Comparison of ENCODE assay signal across 10 cellular contexts in genomic region chr10:72316386-72316700, GRCh38. TPM values are rescaled to one million over a fixed set of nuclear protein-coding genes. Genes with fewer than 3 reads are reported as not detected.
A peak's percentile ranks its signal among the peaks of the same experiment; 100 is the strongest.
DNase-seq lines count a peak whose midpoint lies in the region; ATAC-seq, FAIRE-seq and TF ChIP-seq lines count a peak whose summit lies in the region.
"Had no signal": no experiment of that assay in that cellular context is flagged by ENCODE, and none has a peak within 500 bp of the region (broad histone marks: within the 10 kb centered on the region; RNA-seq: fewer than 3 reads in every experiment).

No MANE protein-coding gene starts in this region.

- H3K4me1 ChIP-seq in GM12878 (ENCODE audit: control insufficient read depth, insufficient read depth, low read length) (peaks cover 34% of the 10 kb centered on the region), mucosa of rectum (ENCODE audit: control insufficient read depth in 2 of 2, insufficient read depth in 2 of 2, low read length in 2 of 2) (peaks cover 42 to 45% of the 10 kb centered on the region in 2 donors), upper lobe of right lung (peaks cover 66% of the 10 kb centered on the region)

- 60% methylated on average over 3 of the region's 3 CpGs for WGBS in GM12878 (ENCODE audit: insufficient coverage, insufficient replicate concordance, low lambda C conversion rate, missing lambda C conversion rate)

- RAD21 ChIA-PET in GM12878 (lab: Charles Lee; ENCODE audit: unreplicated experiment): interaction anchor here (5.9 to 8.4 kb wide), 2 partner anchors 19 to 57 kb away, joined by 73 to 137 read pairs; no protein-coding TSS in a partner anchor

- no peak for FAIRE-seq in GM12878 (lab: Jason Lieb, UNC)
- no peak for FAIRE-seq in H54 (lab: Jason Lieb, UNC)

- no peak overlapping the region for H3K4me3 ChIP-seq in GM12878
- no peak overlapping the region for H3K4me3 ChIP-seq in mucosa of rectum (ENCODE audit: low read length in 2 of 2)
- H3K4me3 ChIP-seq in upper lobe of right lung: no peak overlapping the region
- no peak overlapping the region for H3K4me3 ChIP-seq in MG63

- H3K27me3 ChIP-seq in GM12878 (replicated peaks in 1 of 2; ENCODE audit: control insufficient read depth in 2 of 2, insufficient read depth in 2 of 2, low read length in 1 of 2): no peaks in the 10 kb centered on the region
- no peaks in the 10 kb centered on the region for H3K27me3 ChIP-seq in mucosa of rectum (ENCODE audit: control insufficient read depth in 2 of 2, insufficient read depth in 2 of 2, low read length in 2 of 2)
- no peaks in the 10 kb centered on the region for H3K27me3 ChIP-seq in upper lobe of right lung
- H3K27me3 ChIP-seq in MG63: no peaks in the 10 kb centered on the region

- no peaks in the 10 kb centered on the region for H3K9me3 Mint-ChIP-seq in activated naive CD4-positive, alpha-beta T cell treated with anti-CD3 and anti-CD28 coated beads, Interleukin-2, amount 50 U/mL, for 24 hours

- no peak for TF ChIP-seq EP300 in GM12878 (IDR thresholded peaks at IDR 0.05; ENCODE audit: borderline replicate concordance in 1 of 2, control insufficient read depth in 1 of 2, low read depth in 2 of 2, low read length in 2 of 2)

- H3K9ac ChIP-seq in GM12878 (ENCODE audit: control insufficient read depth, insufficient read depth, low read length) (no peak overlapping the region), mucosa of rectum (ENCODE audit: low read depth in 1 of 2, low read length in 2 of 2) (peak overlapping the region in 1 of 2 donors; percentile 67)

- TF ChIP-seq POLR2A in GM12878 (IDR thresholded peaks at IDR 0.05; ENCODE audit: low read depth, low read length) (no peak), H54 (IDR thresholded peaks at IDR 0.05; ENCODE audit: low read depth, low read length) (no peak)

- no peak overlapping the region for H2AFZ ChIP-seq in GM12878 (ENCODE audit: control insufficient read depth, low read depth, low read length)

- CTCF ChIA-PET in GM12878 (lab: Yijun Ruan, JAX): interaction anchor here (2.4 to 7.4 kb wide), 2 partner anchors 13 to 21 kb away, joined by 7 to 59 read pairs; no protein-coding TSS in a partner anchor

- H3K79me2 ChIP-seq in GM12878 (ENCODE audit: control insufficient read depth, insufficient read depth, low read length): peaks cover 8% of the 10 kb centered on the region

- H3K36me3 ChIP-seq in GM12878 (ENCODE audit: control insufficient read depth in 2 of 2, insufficient read depth in 2 of 2, low read length in 1 of 2): no peaks in the 10 kb centered on the region
- no peaks in the 10 kb centered on the region for H3K36me3 ChIP-seq in mucosa of rectum (ENCODE audit: control insufficient read depth in 2 of 2, insufficient read depth in 2 of 2, low read length in 2 of 2)
- H3K36me3 ChIP-seq in upper lobe of right lung: no peaks in the 10 kb centered on the region
- H3K36me3 ChIP-seq in MG63: no peaks in the 10 kb centered on the region

- peaks cover 2% of the 10 kb centered on the region for H3K36me3 Mint-ChIP-seq in activated naive CD4-positive, alpha-beta T cell treated with anti-CD3 and anti-CD28 coated beads, Interleukin-2, amount 50 U/mL, for 24 hours

- no peak for DNase-seq in activated naive CD4-positive, alpha-beta T cell (lab: John Stamatoyannopoulos, UW)
- DNase-seq in GM12878 (ENCODE audit: low read depth, low spot score) (no peak), upper lobe of right lung (no peak), H54 (ENCODE audit: insufficient read length, low spot score) (no peak), MG63 (no peak), islet precursor cell (no peak)
- DNase-seq: kidney glomerular epithelial cell; stimulated activated CD4-positive, alpha-beta T cell treated with anti-CD3 and anti-CD28 coated beads, Interleukin-4, amount 100 ng/mL, for 24 hours had no signal

- BruUV-seq in GM12878 (replicated peaks; lab: Mats Ljungman, UMichigan): no TSS peak

- H3K27me3 Mint-ChIP-seq in activated naive CD4-positive, alpha-beta T cell treated with anti-CD3 and anti-CD28 coated beads, Interleukin-2, amount 50 U/mL, for 24 hours: no peaks in the 10 kb centered on the region

- H4K20me1 ChIP-seq in GM12878 (ENCODE audit: control insufficient read depth, insufficient read depth): no peaks in the 10 kb centered on the region

- ATAC-seq in GM12878 (no peak), upper lobe of right lung (peak; percentile 7)

- TF ChIP-seq CTCF in GM12878 (IDR thresholded peaks at IDR 0.05 in 2 of 3, conservative IDR thresholded peaks at IDR 0.05 in 1 of 3; ENCODE audit: control insufficient read depth in 2 of 3, extremely low read depth in 1 of 3, insufficient read depth in 1 of 3, low read depth in 3 of 3, low read length in 3 of 3) (no peak), upper lobe of right lung (IDR thresholded peaks at IDR 0.05) (no peak)

- POLR2A ChIA-PET in GM12878 (lab: Charles Lee): interaction anchor here (0.5 to 6.1 kb wide), 6 partner anchors 9 to 465 kb away, joined by 3 to 51 read pairs (median 5); partner anchors contain the start of gene PSAP

- in situ Hi-C loops in GM12878 (cut with MboI): no loop called here

- intact Hi-C loops in GM12878 (cut with micrococcal nuclease; ENCODE audit: unreplicated experiment): no loop called here
- intact Hi-C loops in upper lobe of right lung (cut with DNase I): no loop called here

- H3K4me3 Mint-ChIP-seq in activated naive CD4-positive, alpha-beta T cell treated with anti-CD3 and anti-CD28 coated beads, Interleukin-2, amount 50 U/mL, for 24 hours: peak overlapping the region; percentile 53

- H3K9me3 ChIP-seq in GM12878 (replicated peaks; ENCODE audit: control insufficient read depth, insufficient read depth, low read length): no peaks in the 10 kb centered on the region
- no peaks in the 10 kb centered on the region for H3K9me3 ChIP-seq in mucosa of rectum (ENCODE audit: control insufficient read depth in 2 of 2, low read length in 2 of 2)
- H3K9me3 ChIP-seq in upper lobe of right lung: no peaks in the 10 kb centered on the region
- no peaks in the 10 kb centered on the region for H3K9me3 ChIP-seq in MG63

- TF ChIP-seq RAD21 in GM12878 (IDR thresholded peaks at IDR 0.05; ENCODE audit: insufficient read depth, low read depth, low read length): no peak

- SMC1A ChIA-PET in GM12878 (lab: Charles Lee; ENCODE audit: uncharacterized antibody, unreplicated experiment): interaction anchor here (3.9 to 7.4 kb wide), 2 partner anchors 12 to 18 kb away, joined by 34 to 62 read pairs; no protein-coding TSS in a partner anchor

- H3K27ac ChIP-seq in GM12878 (ENCODE audit: control insufficient read depth, insufficient read depth) (no peak overlapping the region), mucosa of rectum (ENCODE audit: low read depth in 2 of 2, low read length in 2 of 2) (peak overlapping the region; percentile 74 to 91), upper lobe of right lung (peak overlapping the region; percentile 65)

- H3K4me1 Mint-ChIP-seq in activated naive CD4-positive, alpha-beta T cell treated with anti-CD3 and anti-CD28 coated beads, Interleukin-2, amount 50 U/mL, for 24 hours: peaks cover 69% of the 10 kb centered on the region

- H3K27ac Mint-ChIP-seq in activated naive CD4-positive, alpha-beta T cell treated with anti-CD3 and anti-CD28 coated beads, Interleukin-2, amount 50 U/mL, for 24 hours: peak overlapping the region; percentile 96

- H3K4me2 ChIP-seq in GM12878 (ENCODE audit: control insufficient read depth, insufficient read depth): no peak overlapping the region

TF ChIP-seq in GM12878, 131 proteins besides CTCF, POLR2A, EP300 and RAD21:
- no peak for TF ChIP-seq TCF12 (IDR thresholded peaks at IDR 0.05; ENCODE audit: low read depth, low read length)
- TF ChIP-seq NR2F1 (conservative IDR thresholded peaks at IDR 0.05): peak; percentile 36
TF ChIP-seq in GM12878: peak in this region for 1.

RNA-seq across cellular contexts. Expression of gene DNAJB12, which starts 38.4 kb away (rescaled TPM):
- 25.8 and 26.5 TPM in 2 replicates for total RNA-seq in GM12878 (2013; cell fraction: nucleolus; rRNA removed)
- total RNA-seq in GM12878 (2014; rRNA removed) (27.0 and 29.9 TPM in 2 replicates), GM12878 (2014; rRNA removed; fragmentation: Illumina TruSeq; extraction: Trizol) (16.0 and 18.0 TPM in 2 replicates), GM12878 (2021) (26.9 and 27.7 TPM in 2 replicates), upper lobe of right lung (39.9 TPM)
- 8.5 TPM for polyA plus RNA-seq in GM12878 (2011; ENCODE audit: low read depth)
- polyA plus RNA-seq in GM12878 (2011; rRNA removed) (4.5 and 10.7 TPM in 2 replicates), GM12878 (2014; fragmentation: Illumina TruSeq; extraction: Trizol) (11.1 and 19.3 TPM in 2 replicates), GM12878 (2014; fragmentation: Nextera tagmentation; extraction: Ambion mirVana) (1 to 10 TPM; 4.6 to 7.6 TPM), GM12878 (2014; rRNA removed) (18.4 and 22.7 TPM in 2 replicates), GM12878 (2016; fragmentation: Nextera tagmentation; extraction: Ambion mirVana) (10 to 100 TPM; 28.7 to 31.6 TPM)
- polyA plus RNA-seq in GM12878 (2011; cell fraction: cytosol; rRNA removed): 13.3 and 15.1 TPM in 2 replicates
- polyA plus RNA-seq in GM12878 (2011; cell fraction: nucleus; rRNA removed): 27.0 and 29.8 TPM in 2 replicates
- polyA plus RNA-seq in GM12878 (2012): 13.1 and 16.0 TPM in 2 replicates
- 7.8 and 11.3 TPM in 2 replicates for polyA minus RNA-seq in GM12878 (2011; rRNA and poly(A)+ RNA removed)
- polyA minus RNA-seq in GM12878 (2011; cell fraction: cytosol; rRNA and poly(A)+ RNA removed): 6.5 and 9.6 TPM in 2 replicates
- 9.7 and 19.6 TPM in 2 replicates for polyA minus RNA-seq in GM12878 (2011; cell fraction: nucleus; rRNA and poly(A)+ RNA removed)
- total RNA-seq in MG63 (2014; rRNA removed; shearing (Covaris generic); ENCODE audit: low replicate concordance): 19.3 and 24.4 TPM in 2 replicates

RNA-seq across cellular contexts. Expression of gene DDIT4, which starts 42.6 kb away (rescaled TPM):
- 278 and 329 TPM in 2 replicates for total RNA-seq in GM12878 (2013; cell fraction: nucleolus; rRNA removed)
- 227 and 228 TPM in 2 replicates for total RNA-seq in GM12878 (2014; rRNA removed)
- 75.4 and 76.9 TPM in 2 replicates for total RNA-seq in GM12878 (2014; rRNA removed; fragmentation: Illumina TruSeq; extraction: Trizol)
- total RNA-seq in GM12878 (2021): 192 and 210 TPM in 2 replicates
- 31.9 TPM for polyA plus RNA-seq in GM12878 (2011; ENCODE audit: low read depth)
- polyA plus RNA-seq in GM12878 (2011; rRNA removed): 181 and 277 TPM in 2 replicates
- 307 and 319 TPM in 2 replicates for polyA plus RNA-seq in GM12878 (2011; cell fraction: cytosol; rRNA removed)
- polyA plus RNA-seq in GM12878 (2011; cell fraction: nucleus; rRNA removed): 445 and 463 TPM in 2 replicates
- polyA plus RNA-seq in GM12878 (2012): 108 and 193 TPM in 2 replicates
- polyA plus RNA-seq in GM12878 (2014; fragmentation: Illumina TruSeq; extraction: Trizol): 35.2 and 44.5 TPM in 2 replicates
- polyA plus RNA-seq in GM12878 (2014; fragmentation: Nextera tagmentation; extraction: Ambion mirVana): 1 to 10 TPM; 2.1 to 5.0 TPM
- 174 and 190 TPM in 2 replicates for polyA plus RNA-seq in GM12878 (2014; rRNA removed)
- polyA plus RNA-seq in GM12878 (2016; fragmentation: Nextera tagmentation; extraction: Ambion mirVana): 100 to 1,000 TPM; 245 to 268 TPM
- polyA minus RNA-seq in GM12878 (2011; rRNA and poly(A)+ RNA removed): 219 and 366 TPM in 2 replicates
- polyA minus RNA-seq in GM12878 (2011; cell fraction: cytosol; rRNA and poly(A)+ RNA removed): 187 and 217 TPM in 2 replicates
- polyA minus RNA-seq in GM12878 (2011; cell fraction: nucleus; rRNA and poly(A)+ RNA removed): 480 and 614 TPM in 2 replicates
- 200 TPM for total RNA-seq in upper lobe of right lung
- total RNA-seq in MG63 (2014; rRNA removed; shearing (Covaris generic); ENCODE audit: low replicate concordance): 260 and 266 TPM in 2 replicates
